8 cellular contexts compared by ENCODE assay signal in the genomic region with DNA sequence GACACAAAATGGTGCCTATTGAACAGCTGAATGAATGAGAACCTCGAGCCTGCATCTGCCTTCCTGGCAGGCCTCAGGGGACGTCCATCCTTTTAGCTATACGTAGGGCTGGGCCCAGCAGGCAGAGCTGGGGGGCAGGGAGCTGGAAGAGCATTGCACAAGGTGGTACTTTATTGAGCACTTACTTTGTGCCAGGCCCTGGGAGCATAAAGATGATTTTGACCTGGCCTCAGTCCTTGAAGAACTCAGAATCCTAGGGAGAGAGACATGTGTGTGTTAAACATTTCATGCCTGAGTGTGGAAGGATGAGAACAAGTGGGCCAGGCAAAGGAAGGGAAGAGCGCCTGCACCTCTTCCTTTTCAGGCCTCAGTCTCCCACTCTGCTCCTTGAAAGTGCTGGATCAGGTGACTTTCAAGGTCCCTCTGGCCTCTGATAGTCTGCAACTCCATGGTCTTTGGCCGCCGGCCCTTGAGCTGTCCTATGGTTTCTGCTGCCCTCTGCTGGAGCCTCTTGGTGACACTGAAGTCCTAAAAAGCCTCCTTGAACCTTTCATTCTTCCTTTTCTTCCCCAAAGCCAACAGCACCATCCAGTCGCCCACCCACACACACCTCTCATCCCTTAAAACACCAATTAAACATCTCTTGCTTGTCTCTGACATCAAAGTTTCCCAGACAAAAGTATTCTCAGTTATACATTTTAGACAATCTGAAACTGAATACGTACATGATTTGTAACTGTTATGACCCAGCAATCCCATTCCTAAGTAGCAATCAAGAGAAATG. TPM values are rescaled to one million over a fixed set of nuclear protein-coding genes. Genes with fewer than 3 reads are reported as not detected.
DNase-seq lines count a peak whose midpoint lies in the region; ATAC-seq and TF ChIP-seq lines count a peak whose summit lies in the region.

No MANE protein-coding gene starts in this region.

- peaks cover 14% of the 10 kb centered on the region for H3K4me1 ChIP-seq in CD8-positive, alpha-beta T cell (ENCODE audit: insufficient read depth, low read length)
- H3K4me1 ChIP-seq in mucosa of descending colon (ENCODE audit: low read depth): peaks cover 3% of the 10 kb centered on the region

- no peak overlapping the region for H3K27ac Mint-ChIP-seq in CD8-positive, alpha-beta T cell
- no peak overlapping the region for H3K27ac Mint-ChIP-seq in stimulated activated effector memory CD8-positive, alpha-beta T cell treated with anti-CD3 and anti-CD28 coated beads, Interleukin-12 subunit alpha, Interleukin-12 subunit beta, amount 100 ng/mL, for 72 hours

- no peak overlapping the region for H3K4me3 ChIP-seq in CD8-positive, alpha-beta T cell (ENCODE audit: low read depth, low read length)
- no peak overlapping the region for H3K4me3 ChIP-seq in mucosa of descending colon

- no peak for ATAC-seq in CD8-positive, alpha-beta T cell
- ATAC-seq in mucosa of descending colon: peak; percentile 62
- ATAC-seq in stimulated activated effector memory CD8-positive, alpha-beta T cell treated with anti-CD3 and anti-CD28 coated beads, Interleukin-12 subunit alpha, Interleukin-12 subunit beta, amount 100 ng/mL, for 72 hours: no peak
- ATAC-seq in HG03571 (IDR thresholded peaks at IDR 0.05; ENCODE audit: unreplicated experiment): no peak

- H3K27me3 ChIP-seq in CD8-positive, alpha-beta T cell (ENCODE audit: insufficient read depth, low read length): no peaks in the 10 kb centered on the region

- no peaks in the 10 kb centered on the region for H3K9me3 Mint-ChIP-seq in CD8-positive, alpha-beta T cell
- no peaks in the 10 kb centered on the region for H3K9me3 Mint-ChIP-seq in stimulated activated effector memory CD8-positive, alpha-beta T cell treated with anti-CD3 and anti-CD28 coated beads, Interleukin-12 subunit alpha, Interleukin-12 subunit beta, amount 100 ng/mL, for 72 hours

- CTCF ChIA-PET in CD8-positive, alpha-beta T cell (lab: Charles Lee): interaction anchor here (0.5 to 6.5 kb wide), 30 partner anchors 8 to 757 kb away, joined by 3 to 74 read pairs (median 4); partner anchors contain the start of genes INSRR and NTRK1

- no peaks in the 10 kb centered on the region for H3K36me3 ChIP-seq in CD8-positive, alpha-beta T cell (ENCODE audit: insufficient read depth, low read length)
- no peaks in the 10 kb centered on the region for H3K36me3 ChIP-seq in mucosa of descending colon (ENCODE audit: low read depth)

- DNase-seq in CD8-positive, alpha-beta T cell: peak; percentile 12 to 72 (median 43)
- peak; percentile 64 for DNase-seq in HPDE6-E6E7 (ENCODE audit: extremely low spot score)
- peak; percentile 84 for DNase-seq in NCI-H82 treated with DMSO at 0.1 percent for 48 hours (lab: John Stamatoyannopoulos, UW; ENCODE audit: unreplicated experiment)
- peak; percentile 81 for DNase-seq in activated CD8-positive, alpha-beta memory T cell treated with anti-CD3 and anti-CD28 coated beads for 24 hours
- peak; percentile 77 for DNase-seq in epidermal melanocyte (ENCODE audit: insufficient read length, low spot score)
- peak in 2 of 3 donors; percentile 79 to 93 for DNase-seq in mucosa of descending colon
- peak; percentile 47 to 80 for DNase-seq in stimulated activated effector memory CD8-positive, alpha-beta T cell treated with anti-CD3 and anti-CD28 coated beads, Interleukin-12 subunit alpha, Interleukin-12 subunit beta, amount 100 ng/mL, for 72 hours (ENCODE audit: low spot score in 2 of 2)

- peak; percentile 66 for TF ChIP-seq CTCF in CD8-positive, alpha-beta T cell (IDR thresholded peaks at IDR 0.05)
- TF ChIP-seq CTCF in mucosa of descending colon (IDR thresholded peaks at IDR 0.05): peak; percentile 68

- POLR2A ChIA-PET in CD8-positive, alpha-beta T cell (lab: Charles Lee): no interaction called here

- H3K4me3 Mint-ChIP-seq in CD8-positive, alpha-beta T cell: no peak overlapping the region
- no peak overlapping the region for H3K4me3 Mint-ChIP-seq in stimulated activated effector memory CD8-positive, alpha-beta T cell treated with anti-CD3 and anti-CD28 coated beads, Interleukin-12 subunit alpha, Interleukin-12 subunit beta, amount 100 ng/mL, for 72 hours

- no peaks in the 10 kb centered on the region for H3K9me3 ChIP-seq in CD8-positive, alpha-beta T cell (ENCODE audit: low read length)
- no peaks in the 10 kb centered on the region for H3K9me3 ChIP-seq in mucosa of descending colon

- intact Hi-C loops in CD8-positive, alpha-beta T cell (cut with DNase I, micrococcal nuclease): loop anchor here (1.0 to 10.0 kb wide), 7 partner anchors 30 to 265 kb away; partner anchors contain the start of gene NTRK1 (in 1 of the 2)
- intact Hi-C loops in mucosa of descending colon (cut with DNase I, micrococcal nuclease): no loop called here

- peaks cover 42% of the 10 kb centered on the region for H3K27me3 Mint-ChIP-seq in CD8-positive, alpha-beta T cell (ENCODE audit: low read depth)

- H3K4me1 Mint-ChIP-seq in CD8-positive, alpha-beta T cell (ENCODE audit: low read depth): peaks cover 13% of the 10 kb centered on the region
- H3K4me1 Mint-ChIP-seq in stimulated activated effector memory CD8-positive, alpha-beta T cell treated with anti-CD3 and anti-CD28 coated beads, Interleukin-12 subunit alpha, Interleukin-12 subunit beta, amount 100 ng/mL, for 72 hours: peaks cover 7% of the 10 kb centered on the region

- no peak overlapping the region for H3K27ac ChIP-seq in CD8-positive, alpha-beta T cell (ENCODE audit: low read depth, low read length)

- no peaks in the 10 kb centered on the region for H3K36me3 Mint-ChIP-seq in CD8-positive, alpha-beta T cell
- peaks cover 6% of the 10 kb centered on the region for H3K36me3 Mint-ChIP-seq in stimulated activated effector memory CD8-positive, alpha-beta T cell treated with anti-CD3 and anti-CD28 coated beads, Interleukin-12 subunit alpha, Interleukin-12 subunit beta, amount 100 ng/mL, for 72 hours

RNA-seq across cellular contexts. Expression of gene PEAR1, which starts 3.5 kb away (rescaled TPM):
- total RNA-seq in CD8-positive, alpha-beta T cell: not detected
- 1 to 10 TPM; 2.3 to 7.2 (median 4.6) TPM for total RNA-seq in mucosa of descending colon

RNA-seq across cellular contexts. Expression of gene NTRK1, which starts 29.3 kb away (rescaled TPM):
- total RNA-seq in CD8-positive, alpha-beta T cell: 1 to 10 TPM; 1.5 to 1.7 TPM
- total RNA-seq in mucosa of descending colon: 1 to 10 TPM in 1 of 3 donors, under 1 TPM in 2; 0.67 to 1.3 (median 0.79) TPM

RNA-seq across cellular contexts. Expression of gene LRRC71, which starts 30.4 kb away (rescaled TPM):
- not detected for total RNA-seq in CD8-positive, alpha-beta T cell
- total RNA-seq in mucosa of descending colon: not detected

RNA-seq across cellular contexts. Expression of gene INSRR, which starts 31.1 kb away (rescaled TPM):
- under 1 TPM; 0.05 to 0.08 TPM for total RNA-seq in CD8-positive, alpha-beta T cell
- under 1 TPM in 2 of 3 donors, not detected in 1; 0.06 to 0.09 TPM for total RNA-seq in mucosa of descending colon

Comparison
In these comparisons a context has a peak if more than half of its experiments do, and no peak if none do; other contexts are left out.
1. intact Hi-C loops: an anchor here in CD8-positive, alpha-beta T cell (1.0 to 10.0 kb wide); none called in mucosa of descending colon.